Comparison of ENCODE assay signal across 18 cellular contexts in the genomic region with DNA sequence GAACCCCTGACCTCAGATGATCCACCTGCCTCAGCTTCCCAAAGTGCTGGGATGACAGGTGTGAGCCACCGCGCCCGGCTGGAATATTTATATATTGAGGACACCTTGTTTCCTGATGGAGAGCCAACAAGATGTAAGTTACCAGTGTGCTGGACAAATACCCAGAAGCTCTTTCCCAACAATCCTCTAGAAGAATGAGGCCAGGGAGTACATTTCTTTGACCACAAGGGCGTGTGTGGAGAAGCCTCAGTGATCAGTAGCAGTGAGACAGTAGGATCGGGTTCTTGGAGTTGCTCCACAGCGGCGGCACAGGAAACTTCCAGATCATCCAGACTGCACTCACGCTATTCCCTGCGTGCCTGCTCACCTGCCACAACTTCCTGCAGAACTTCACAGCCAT. TPM values are rescaled to one million over a fixed set of nuclear protein-coding genes. Genes with fewer than 3 reads are reported as not detected.
DNase-seq lines count a peak whose midpoint lies in the region; ATAC-seq and TF ChIP-seq lines count a peak whose summit lies in the region.
"Had no signal": no experiment of that assay in that cellular context is flagged by ENCODE, and none has a peak within 500 bp of the region (broad histone marks: within the 10 kb centered on the region; RNA-seq: fewer than 3 reads in every experiment).

No MANE protein-coding gene starts in this region.

- H3K27ac Mint-ChIP-seq in stimulated activated memory B cell treated with anti-CD40 and anti-IgM and Interleukin-4, amounts not matched to agents 10 μg/mL and 1 μg/mL and 100 μg/mL, for 72 hours, result no peak overlapping the region
- H3K27ac Mint-ChIP-seq: CD8-positive, alpha-beta T cell; GM23338 had no signal

- no peak overlapping the region for H2AFZ ChIP-seq in PC-3 (ENCODE audit: low read length)
- H2AFZ ChIP-seq: GM23338 had no signal

- intact Hi-C loops in PC-3 (cut with micrococcal nuclease) (no loop called here), gastrocnemius medialis (cut with DNase I; ENCODE audit: low total_unique reads) (no loop called here)

- no peaks in the 10 kb centered on the region for H3F3A ChIP-seq in PC-3 (ENCODE audit: low read length, unreplicated experiment)

- no peak overlapping the region for H3K9ac ChIP-seq in PC-3 (ENCODE audit: low read length)
- H3K9ac ChIP-seq: BLaER1 had no signal

- no peak overlapping the region for H3K4me3 ChIP-seq in BJ (ENCODE audit: low read depth, low read length)
- H3K4me3 ChIP-seq in PC-3 (ENCODE audit: low read length), result no peak overlapping the region
- H3K4me3 ChIP-seq in gastrocnemius medialis, result no peak overlapping the region
- H3K4me3 ChIP-seq: BLaER1, GM23338, SJCRH30 had no signal

- no peaks in the 10 kb centered on the region for H3K27me3 Mint-ChIP-seq in stimulated activated memory B cell treated with anti-CD40 and anti-IgM and Interleukin-4, amounts not matched to agents 10 μg/mL and 1 μg/mL and 100 μg/mL, for 72 hours

- no peaks in the 10 kb centered on the region for H3K9me3 ChIP-seq in PC-3 (ENCODE audit: low read length)
- no peaks in the 10 kb centered on the region for H3K9me3 ChIP-seq in gastrocnemius medialis
- H3K9me3 ChIP-seq: BLaER1, SJCRH30 had no signal

- H3K9me3 Mint-ChIP-seq in stimulated activated memory B cell treated with anti-CD40 and anti-IgM and Interleukin-4, amounts not matched to agents 10 μg/mL and 1 μg/mL and 100 μg/mL, for 72 hours, result no peaks in the 10 kb centered on the region
- H3K9me3 Mint-ChIP-seq: CD8-positive, alpha-beta T cell; GM23338 had no signal

- no peak for TF ChIP-seq POLR2A in gastrocnemius medialis (IDR thresholded peaks at IDR 0.05)

- TF ChIP-seq CTCF in BJ (IDR thresholded peaks at IDR 0.05; ENCODE audit: insufficient read depth, low read depth, low read length), result peak; percentile 2; the same call in 1 of the 2 replicates
- no peak for TF ChIP-seq CTCF in PC-3 (conservative IDR thresholded peaks at IDR 0.05; ENCODE audit: low read depth, low read length)
- no peak for TF ChIP-seq CTCF in gastrocnemius medialis (IDR thresholded peaks at IDR 0.05 in 4 of 5, conservative IDR thresholded peaks at IDR 0.05 in 1 of 5)

- no peaks in the 10 kb centered on the region for H3K36me3 Mint-ChIP-seq in stimulated activated memory B cell treated with anti-CD40 and anti-IgM and Interleukin-4, amounts not matched to agents 10 μg/mL and 1 μg/mL and 100 μg/mL, for 72 hours
- H3K36me3 Mint-ChIP-seq: CD8-positive, alpha-beta T cell had no signal

- H3K4me1 Mint-ChIP-seq in stimulated activated memory B cell treated with anti-CD40 and anti-IgM and Interleukin-4, amounts not matched to agents 10 μg/mL and 1 μg/mL and 100 μg/mL, for 72 hours, result no peaks in the 10 kb centered on the region
- H3K4me1 Mint-ChIP-seq: GM23338 had no signal

- no peaks in the 10 kb centered on the region for H4K20me1 ChIP-seq in PC-3 (ENCODE audit: low read length)
- H4K20me1 ChIP-seq: BLaER1 had no signal

- POLR2A ChIA-PET in BJ (lab: Charles Lee), result no interaction called here
- POLR2A ChIA-PET in PC-3 (lab: Charles Lee; ENCODE audit: unreplicated experiment), result no interaction called here

- H3K27me3 ChIP-seq in BJ (ENCODE audit: control insufficient read depth, insufficient read depth, low read length) (no peaks in the 10 kb centered on the region; the same call in 1 of the 2 replicates), PC-3 (ENCODE audit: low read length) (no peaks in the 10 kb centered on the region), gastrocnemius medialis (no peaks in the 10 kb centered on the region)
- H3K27me3 ChIP-seq: BLaER1 had no signal

- H3K27ac ChIP-seq in PC-3 (ENCODE audit: low read length), result no peak overlapping the region
- H3K27ac ChIP-seq in gastrocnemius medialis, result no peak overlapping the region
- H3K27ac ChIP-seq: BLaER1, RWPE1, SJCRH30 had no signal

- in situ Hi-C loops in gastrocnemius medialis (cut with MboI; ENCODE audit: low sequenced_read_pairs in 4 of 4), result no loop called here

- H3K79me2 ChIP-seq in PC-3 (ENCODE audit: low read length), result no peaks in the 10 kb centered on the region

- H3K4me2 ChIP-seq in PC-3 (ENCODE audit: low read length), result no peak overlapping the region
- H3K4me2 ChIP-seq: BLaER1, GM23338 had no signal

- H3K36me3 ChIP-seq in BJ (ENCODE audit: control insufficient read depth, insufficient read depth, low read length) (no peaks in the 10 kb centered on the region), PC-3 (ENCODE audit: low read depth, low read length) (no peaks in the 10 kb centered on the region), gastrocnemius medialis (no peaks in the 10 kb centered on the region)
- H3K36me3 ChIP-seq: BLaER1, SJCRH30 had no signal

- H3K4me3 Mint-ChIP-seq in stimulated activated memory B cell treated with anti-CD40 and anti-IgM and Interleukin-4, amounts not matched to agents 10 μg/mL and 1 μg/mL and 100 μg/mL, for 72 hours, result no peak overlapping the region
- H3K4me3 Mint-ChIP-seq: CD8-positive, alpha-beta T cell; GM23338 had no signal

- H3K4me1 ChIP-seq in PC-3 (ENCODE audit: insufficient read depth, low read length) (no peaks in the 10 kb centered on the region; the same call in 1 of the 2 replicates), gastrocnemius medialis (no peaks in the 10 kb centered on the region)
- H3K4me1 ChIP-seq: BLaER1, SJCRH30 had no signal

- H3K9me2 ChIP-seq in PC-3 (replicated peaks; ENCODE audit: low read length), result no peaks in the 10 kb centered on the region

- no peak for DNase-seq in BJ (ENCODE audit: low read depth)
- peak; percentile 19 for DNase-seq in PC-3
- peak; percentile 76 for DNase-seq in fibroblast of gingiva (ENCODE audit: low read depth)
- DNase-seq in gastrocnemius medialis, result peak; percentile 7 to 23
- no peak for DNase-seq in kidney glomerular epithelial cell (lab: John Stamatoyannopoulos, UW)
- no peak for DNase-seq in NCI-H1417 (lab: John Stamatoyannopoulos, UW)
- DNase-seq: CD8-positive, alpha-beta T cell; DND-41; KBM-7; NCI-H1436 treated with DMSO at 0.1 percent for 48 hours; NCI-H2081 treated with DMSO at 0.1 percent for 48 hours; NCI-H510A; NCI-H774; SJCRH30 had no signal

- BruUV-seq in PC-3 (replicated peaks; lab: Mats Ljungman, UMichigan), result no TSS peak

- ATAC-seq in PC-3 (no peak), gastrocnemius medialis (peak; percentile 67 to 78)
- no peak for ATAC-seq in stimulated activated memory B cell treated with anti-CD40 and anti-IgM and Interleukin-4, amounts not matched to agents 10 μg/mL and 1 μg/mL and 100 μg/mL, for 72 hours
- ATAC-seq: CD8-positive, alpha-beta T cell; GM23338 had no signal

- CTCF ChIA-PET in BJ (lab: Yijun Ruan, JAX), result interaction anchor here (1.0 to 6.5 kb wide), 5 partner anchors 9 to 65 kb away, joined by 3 to 40 read pairs (median 4); no protein-coding TSS in a partner anchor
- CTCF ChIA-PET in PC-3 (lab: Charles Lee), result no interaction called here

RNA-seq across cellular contexts. Expression of gene POLA2, which starts 10.3 kb away (rescaled TPM):
- polyA plus RNA-seq in BJ (2011; rRNA removed), result 11.8 and 14.5 TPM in 2 replicates
- polyA minus RNA-seq in BJ (2011; rRNA and poly(A)+ RNA removed), result 11.2 and 16.9 TPM in 2 replicates
- total RNA-seq in PC-3 (2014; rRNA removed) (29.0 and 39.7 TPM in 2 replicates), gastrocnemius medialis (1 to 10 TPM; 2.9 to 9.2 (median 6.9) TPM)

Comparison
In these comparisons a context has a peak if more than half of its experiments do, and no peak if none do; other contexts are left out.
1. DNase-seq: peak in PC-3 (single experiment), fibroblast of gingiva (single experiment) and gastrocnemius medialis (2 of 2); none in BJ (single experiment), kidney glomerular epithelial cell (single experiment) and NCI-H1417 (0 of 3).
2. ATAC-seq: peak in gastrocnemius medialis (2 of 2); none in PC-3 (single experiment) and stimulated activated memory B cell treated with anti-CD40 and anti-IgM and Interleukin-4, amounts not matched to agents 10 μg/mL and 1 μg/mL and 100 μg/mL, for 72 hours (single experiment).